Comparison of ENCODE assay signal across 9 cellular contexts in genomic region chr3:23808525-23808924, GRCh38. TPM values are rescaled to one million over a fixed set of nuclear protein-coding genes. Genes with fewer than 3 reads are reported as not detected.
DNase-seq lines count a peak whose midpoint lies in the region; FAIRE-seq and TF ChIP-seq lines count a peak whose summit lies in the region.
"Had no signal": no experiment of that assay in that cellular context is flagged by ENCODE, and none has a peak within 500 bp of the region (broad histone marks: within the 10 kb centered on the region; RNA-seq: fewer than 3 reads in every experiment).

No MANE protein-coding gene starts in this region.

- H3K36me3 Mint-ChIP-seq in astrocyte (ENCODE audit: low read depth, unreplicated experiment) (peaks cover 1% of the 10 kb centered on the region), nephron (ENCODE audit: low read depth) (peaks cover 34% of the 10 kb centered on the region)

- H3K9me3 Mint-ChIP-seq in astrocyte (ENCODE audit: unreplicated experiment) (no peaks in the 10 kb centered on the region), nephron (no peaks in the 10 kb centered on the region)

- FAIRE-seq in astrocyte (lab: Jason Lieb, UNC), result no peak

- H3K4me3 ChIP-seq in DOHH2 (ENCODE audit: low read length) (peak overlapping the region; percentile 74), astrocyte (ENCODE audit: insufficient read depth, low read depth, low read length) (no peak overlapping the region)

- H3K4me3 Mint-ChIP-seq in astrocyte (ENCODE audit: unreplicated experiment) (peak overlapping the region; percentile 98), nephron (peak overlapping the region; percentile 98 to 99 (median 99))

- H3K27ac Mint-ChIP-seq in astrocyte (ENCODE audit: unreplicated experiment) (peak overlapping the region; percentile 17), nephron (peak overlapping the region; percentile 42 to 98 (median 98))

- H3K9me3 ChIP-seq in DOHH2 (ENCODE audit: control insufficient read depth, insufficient read depth, low read length) (no peaks in the 10 kb centered on the region), astrocyte (ENCODE audit: insufficient read depth, low read depth, low read length) (no peaks in the 10 kb centered on the region)

- peaks cover 40% of the 10 kb centered on the region for H3K36me3 ChIP-seq in DOHH2 (ENCODE audit: control insufficient read depth, low read length)
- no peaks in the 10 kb centered on the region for H3K36me3 ChIP-seq in astrocyte (ENCODE audit: insufficient read depth, low read length)

- in situ Hi-C loops in KBM-7 (cut with MboI; ENCODE audit: low pct_unique_long_range_greater_than_20kb, low sequenced_read_pairs), result no loop called here

- peak; percentile 46 for DNase-seq in KBM-7
- DNase-seq in astrocyte (ENCODE audit: low read depth), result no peak
- DNase-seq in AG08395 (ENCODE audit: low spot score), result no peak
- DNase-seq in amygdala (lab: John Stamatoyannopoulos, UW), result no peak
- DNase-seq in Ammon's horn (ENCODE audit: low spot score), result no peak
- DNase-seq in MV-4-11 (lab: John Stamatoyannopoulos, UW), result no peak

- peak overlapping the region; percentile 69 for H3K4me2 ChIP-seq in DOHH2 (ENCODE audit: low read length)
- H3K4me2 ChIP-seq in astrocyte (ENCODE audit: low read length), result peak overlapping the region; percentile 17

- H3K27me3 ChIP-seq in DOHH2 (ENCODE audit: control insufficient read depth, low read length), result peaks cover 9% of the 10 kb centered on the region
- H3K27me3 ChIP-seq in astrocyte (ENCODE audit: insufficient read depth, low read length), result no peaks in the 10 kb centered on the region

- H4K20me1 ChIP-seq in DOHH2 (ENCODE audit: control insufficient read depth, insufficient read depth, low read depth, low read length) (peaks cover 4% of the 10 kb centered on the region), astrocyte (ENCODE audit: insufficient read depth, low read length) (peaks cover 53% of the 10 kb centered on the region)

- H2AFZ ChIP-seq in astrocyte (ENCODE audit: low read depth, low read length), result no peak overlapping the region

- H3K79me2 ChIP-seq in DOHH2 (ENCODE audit: control insufficient read depth, low read length) (peaks cover 56% of the 10 kb centered on the region), astrocyte (ENCODE audit: insufficient read depth, low read length) (peaks cover 47% of the 10 kb centered on the region)

- no peaks in the 10 kb centered on the region for H3K9me2 ChIP-seq in DOHH2 (replicated peaks; ENCODE audit: control insufficient read depth, low read length)

- H3K4me1 ChIP-seq in DOHH2 (ENCODE audit: control insufficient read depth, low read length) (peaks cover 52% of the 10 kb centered on the region), astrocyte (ENCODE audit: insufficient read depth, low read length) (peaks cover 13% of the 10 kb centered on the region)

- H3K27me3 Mint-ChIP-seq in astrocyte (ENCODE audit: low read depth, unreplicated experiment), result no peaks in the 10 kb centered on the region
- peaks cover 4% of the 10 kb centered on the region for H3K27me3 Mint-ChIP-seq in nephron (ENCODE audit: low read depth)

- peaks cover 47% of the 10 kb centered on the region for H3K4me1 Mint-ChIP-seq in astrocyte (ENCODE audit: low read depth, unreplicated experiment)
- H3K4me1 Mint-ChIP-seq in nephron, result peaks cover 58% of the 10 kb centered on the region

- H3K27ac ChIP-seq in DOHH2 (ENCODE audit: low read depth, low read length) (no peak overlapping the region), astrocyte (ENCODE audit: low read depth, low read length) (no peak overlapping the region)
- H3K27ac ChIP-seq: RWPE1 had no signal

- TF ChIP-seq CTCF in DOHH2 (IDR thresholded peaks at IDR 0.05; ENCODE audit: low read depth, low read length, poor library complexity, severe bottlenecking) (no peak), astrocyte (IDR thresholded peaks at IDR 0.05; ENCODE audit: insufficient read depth, low read depth, low read length) (no peak), nephron (IDR thresholded peaks at IDR 0.05; ENCODE audit: unreplicated experiment in 3 of 3) (no peak)

- H3F3A ChIP-seq in DOHH2 (ENCODE audit: control insufficient read depth, insufficient read depth), result peaks cover 36% of the 10 kb centered on the region

- no peak overlapping the region for H3K9ac ChIP-seq in astrocyte (ENCODE audit: low read length)

RNA-seq across cellular contexts. Expression of gene UBE2E1, which starts 2.8 kb away (rescaled TPM):
- 145 and 150 TPM in 2 replicates for total RNA-seq in astrocyte
